ENCODE assay signal across 12 cellular contexts in the genomic region with DNA sequence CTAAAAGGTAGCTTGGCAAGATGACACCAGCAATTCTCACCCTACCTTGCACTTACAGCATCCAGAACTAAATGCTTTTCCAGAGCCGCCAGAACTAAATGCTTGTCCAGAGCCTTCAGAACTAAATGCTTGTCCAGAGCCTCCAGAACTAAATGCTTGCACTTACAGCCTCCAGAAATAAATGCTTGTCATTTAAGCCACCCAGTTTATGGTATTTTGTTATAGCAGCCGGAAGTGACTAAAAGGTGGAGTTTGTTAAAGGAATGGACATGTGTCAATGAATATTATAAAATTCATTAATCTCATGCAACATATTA.
DNase-seq lines count a peak whose midpoint lies in the region; ATAC-seq, FAIRE-seq and TF ChIP-seq lines count a peak whose summit lies in the region.
"Had no signal": no experiment of that assay in that cellular context is flagged by ENCODE, and none has a peak within 500 bp of the region (broad histone marks: within the 10 kb centered on the region; RNA-seq: fewer than 3 reads in every experiment).

No MANE protein-coding gene starts in this region.

- no peak overlapping the region for H3K9ac ChIP-seq in keratinocyte (ENCODE audit: control insufficient read depth, extremely low read depth, insufficient read depth, low read length)

- H3K27ac ChIP-seq in right atrium auricular region: no peak overlapping the region
- H3K27ac ChIP-seq in heart left ventricle: no peak overlapping the region
- H3K27ac ChIP-seq in angular gyrus (ENCODE audit: low read depth, low read length): peak overlapping the region; percentile 22
- no peak overlapping the region for H3K27ac ChIP-seq in keratinocyte (ENCODE audit: control insufficient read depth, insufficient read depth, low read length)
- H3K27ac ChIP-seq in Peyer's patch: no peak overlapping the region

- ATAC-seq in heart left ventricle (no peak), GM21381 (IDR thresholded peaks at IDR 0.05; ENCODE audit: unreplicated experiment) (no peak), GM21390 (IDR thresholded peaks at IDR 0.05; ENCODE audit: unreplicated experiment) (no peak)
- ATAC-seq: stimulated activated effector memory CD8-positive, alpha-beta T cell treated with anti-CD3 and anti-CD28 coated beads, Interleukin-12 subunit alpha, Interleukin-12 subunit beta, amount 100 ng/mL, for 72 hours had no signal

- 38 to 55% (median 54%) methylated on average over 2 of the region's 2 CpGs for WGBS in heart left ventricle, 4 donors

- H3K4me3 ChIP-seq in right atrium auricular region (peak overlapping the region; percentile 30 to 42), heart left ventricle (peak overlapping the region in 4 of 12 donors; percentile 45 to 57 (median 50)), keratinocyte (ENCODE audit: control insufficient read depth in 2 of 3, extremely low read depth in 1 of 3, insufficient read depth in 2 of 3, low read depth in 1 of 3, low read length in 3 of 3) (peak overlapping the region in 1 of 3 experiments; percentile 67), Peyer's patch (peak overlapping the region in 1 of 4 donors; percentile 21)

- H3K4me1 ChIP-seq in right atrium auricular region (peaks cover 0 to 3% of the 10 kb centered on the region in 2 donors), heart left ventricle (peaks cover 0 to 17% (median 3%) of the 10 kb centered on the region in 12 donors), keratinocyte (ENCODE audit: control insufficient read depth, extremely low read depth, insufficient read depth, low read length) (peaks cover 9% of the 10 kb centered on the region), Peyer's patch (no peaks in the 10 kb centered on the region)

- no peak for FAIRE-seq in keratinocyte (lab: Jason Lieb, UNC)

- intact Hi-C loops in heart left ventricle (cut with DNase I): no loop called here

- H4K20me1 ChIP-seq in keratinocyte (ENCODE audit: control insufficient read depth, extremely low read depth, insufficient read depth, low read length): no peaks in the 10 kb centered on the region

- no peak for TF ChIP-seq POLR2A in heart left ventricle (IDR thresholded peaks at IDR 0.05)
- no peak for TF ChIP-seq POLR2A in Peyer's patch (IDR thresholded peaks at IDR 0.05)

- H3K9me3 ChIP-seq in right atrium auricular region (no peaks in the 10 kb centered on the region), heart left ventricle (no peaks in the 10 kb centered on the region), keratinocyte (ENCODE audit: control insufficient read depth, low read depth, low read length) (no peaks in the 10 kb centered on the region), Peyer's patch (no peaks in the 10 kb centered on the region)

- H2AFZ ChIP-seq in keratinocyte (ENCODE audit: control insufficient read depth, low read length): no peak overlapping the region

- DNase-seq in right atrium auricular region (ENCODE audit: low spot score) (no peak), heart left ventricle (no peak), keratinocyte (ENCODE audit: low read depth, low spot score) (no peak), Peyer's patch (no peak), ecto neural progenitor cell (ENCODE audit: low spot score) (no peak)
- DNase-seq: activated gamma-delta T cell treated with Interleukin-2 at 50 U/mL for 16 hours, NCI-H146, SW 1271 had no signal

- no peaks in the 10 kb centered on the region for H3K36me3 ChIP-seq in right atrium auricular region
- no peaks in the 10 kb centered on the region for H3K36me3 ChIP-seq in heart left ventricle
- H3K36me3 ChIP-seq in keratinocyte (ENCODE audit: control insufficient read depth in 2 of 2, extremely low read depth in 1 of 2, insufficient read depth in 2 of 2, low read length in 2 of 2): no peaks in the 10 kb centered on the region
- H3K36me3 ChIP-seq in Peyer's patch: no peaks in the 10 kb centered on the region

- H3K27me3 ChIP-seq in right atrium auricular region (no peaks in the 10 kb centered on the region), heart left ventricle (peaks cover 0 to 69% (median 21%) of the 10 kb centered on the region in 9 donors), keratinocyte (ENCODE audit: control insufficient read depth, extremely low read depth, insufficient read depth, low read length) (peaks cover 16% of the 10 kb centered on the region), Peyer's patch (no peaks in the 10 kb centered on the region)

- H3K9me1 ChIP-seq in keratinocyte (ENCODE audit: control insufficient read depth, extremely low read depth, insufficient read depth, low read length): no peaks in the 10 kb centered on the region

- H3K79me2 ChIP-seq in keratinocyte (ENCODE audit: control insufficient read depth, insufficient read depth, low read length): no peaks in the 10 kb centered on the region

- TF ChIP-seq CTCF in right atrium auricular region (IDR thresholded peaks at IDR 0.05): no peak
- TF ChIP-seq CTCF in heart left ventricle (IDR thresholded peaks at IDR 0.05): no peak
- TF ChIP-seq CTCF in keratinocyte (optimal IDR thresholded peaks at IDR 0.05 in 1 of 3, IDR thresholded peaks at IDR 0.05 in 1 of 3, conservative IDR thresholded peaks at IDR 0.05 in 1 of 3; ENCODE audit: extremely low read depth in 1 of 3, insufficient read depth in 2 of 3, low read length in 3 of 3): no peak
- TF ChIP-seq CTCF in Peyer's patch (IDR thresholded peaks at IDR 0.05): no peak

- peak overlapping the region; percentile 82 for H3K4me2 ChIP-seq in keratinocyte (ENCODE audit: control insufficient read depth, extremely low read depth, insufficient read depth, low read depth, low read length)

- dilution Hi-C loops in keratinocyte (cut with MboI; ENCODE audit: extremely low pct_ligation_motif_present, low sequenced_read_pairs): no loop called here
